Comparison of ENCODE assay signal across 13 cellular contexts in the genomic region with DNA sequence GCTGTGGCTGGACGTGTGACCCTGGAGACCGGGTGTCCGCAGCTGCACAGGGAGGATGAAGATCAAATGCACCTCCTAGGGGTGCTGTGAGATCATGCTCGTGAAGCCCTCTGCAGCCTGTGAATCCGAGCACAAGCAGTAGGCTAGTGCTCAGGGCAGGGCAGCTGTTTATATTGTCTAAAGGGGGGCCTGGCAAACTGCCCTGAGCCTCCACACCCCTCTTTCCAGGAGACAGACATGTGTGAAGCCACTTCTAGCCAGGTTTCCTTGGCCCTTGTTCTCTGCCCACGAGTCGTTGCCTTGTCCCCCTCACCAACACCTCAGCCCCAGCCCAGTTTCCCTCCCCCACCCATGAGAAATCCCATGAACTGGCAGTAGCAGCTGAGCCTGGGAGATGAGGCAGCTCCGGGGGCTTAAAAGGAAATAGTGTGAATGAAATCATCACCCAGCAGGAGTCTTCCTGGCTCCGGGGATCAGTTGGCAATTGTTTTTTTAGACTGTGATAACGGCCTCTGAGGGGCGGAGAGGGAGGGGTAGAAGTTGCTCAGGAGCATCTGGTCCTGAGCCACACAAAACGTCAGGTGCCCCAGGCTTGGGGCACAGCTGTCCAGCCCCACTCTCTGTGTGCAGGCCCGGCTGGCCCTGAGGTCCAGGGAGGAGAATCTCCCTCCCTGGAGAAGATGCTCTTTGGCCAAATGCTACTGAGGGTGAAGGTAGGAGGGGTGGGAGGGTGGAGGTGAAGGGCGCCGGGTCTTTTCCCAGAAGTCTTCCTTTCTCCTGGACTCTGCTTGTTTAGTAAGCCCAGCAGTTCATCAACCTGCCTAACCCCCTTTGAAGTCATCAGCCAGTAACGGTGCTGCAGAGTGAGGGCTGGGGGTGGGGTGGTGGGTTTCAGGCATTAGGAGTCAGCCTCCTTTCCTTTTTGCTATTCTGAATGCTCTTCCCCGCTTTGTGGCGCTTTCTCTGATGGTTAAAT. TPM values are rescaled to one million over a fixed set of nuclear protein-coding genes. Genes with fewer than 3 reads are reported as not detected.
DNase-seq lines count a peak whose midpoint lies in the region; ATAC-seq, FAIRE-seq and TF ChIP-seq lines count a peak whose summit lies in the region.
"Had no signal": no experiment of that assay in that cellular context is flagged by ENCODE, and none has a peak within 500 bp of the region (broad histone marks: within the 10 kb centered on the region; RNA-seq: fewer than 3 reads in every experiment).

No MANE protein-coding gene starts in this region.

- CTCF ChIA-PET in activated CD8-positive, alpha-beta memory T cell treated with anti-CD3 and anti-CD28 coated beads, Interleukin-2, amount 10 ng/mL, durations not matched to agents 7 days and 5 days (lab: Charles Lee): no interaction called here

- FAIRE-seq in GM12892 (lab: Jason Lieb, UNC): no peak

- no peak for TF ChIP-seq CTCF in mesothelial cell of epicardium (IDR thresholded peaks at IDR 0.05; ENCODE audit: unreplicated experiment)

- peaks cover 36% of the 10 kb centered on the region for H3K27me3 Mint-ChIP-seq in activated CD8-positive, alpha-beta memory T cell treated with anti-CD3 and anti-CD28 coated beads, Interleukin-2, amount 10 ng/mL, durations not matched to agents 7 days and 5 days
- H3K27me3 Mint-ChIP-seq in mesothelial cell of epicardium (ENCODE audit: low read depth): peaks cover 45% of the 10 kb centered on the region

- DNase-seq in COR-L47 (lab: John Stamatoyannopoulos, UW): peak; percentile 53
- peak; percentile 66 for DNase-seq in NCI-H1092 treated with DMSO at 0.1 percent for 48 hours (lab: John Stamatoyannopoulos, UW)
- DNase-seq in activated CD8-positive, alpha-beta memory T cell treated with anti-CD3 and anti-CD28 coated beads, Interleukin-2, amount 10 ng/mL, durations not matched to agents 7 days and 5 days: peak; percentile 38
- DNase-seq in mesothelial cell of epicardium (ENCODE audit: low spot score in 2 of 2, unreplicated experiment in 2 of 2): peak in 1 of 2 experiments; percentile 33
- no peak for DNase-seq in GM12892 (ENCODE audit: insufficient read length)
- no peak for DNase-seq in left cardiac atrium
- no peak for DNase-seq in kidney tubule cell (ENCODE audit: low spot score)

- no peak for TF ChIP-seq POLR2A in GM12892 (IDR thresholded peaks at IDR 0.05; ENCODE audit: low read depth, low read length)

- ATAC-seq in activated CD8-positive, alpha-beta memory T cell treated with anti-CD3 and anti-CD28 coated beads, Interleukin-2, amount 10 ng/mL, durations not matched to agents 7 days and 5 days: no peak
- ATAC-seq in left cardiac atrium: no peak
- no peak for ATAC-seq in HG03342 (IDR thresholded peaks at IDR 0.05; ENCODE audit: unreplicated experiment)

- H3K36me3 Mint-ChIP-seq in activated CD8-positive, alpha-beta memory T cell treated with anti-CD3 and anti-CD28 coated beads, Interleukin-2, amount 10 ng/mL, durations not matched to agents 7 days and 5 days: no peaks in the 10 kb centered on the region
- no peaks in the 10 kb centered on the region for H3K36me3 Mint-ChIP-seq in mesothelial cell of epicardium

- H3K4me1 Mint-ChIP-seq in activated CD8-positive, alpha-beta memory T cell treated with anti-CD3 and anti-CD28 coated beads, Interleukin-2, amount 10 ng/mL, durations not matched to agents 7 days and 5 days: peaks cover 14% of the 10 kb centered on the region
- H3K4me1 Mint-ChIP-seq in mesothelial cell of epicardium: peaks cover 17% of the 10 kb centered on the region

- H3K9me3 Mint-ChIP-seq in activated CD8-positive, alpha-beta memory T cell treated with anti-CD3 and anti-CD28 coated beads, Interleukin-2, amount 10 ng/mL, durations not matched to agents 7 days and 5 days (ENCODE audit: low read depth): no peaks in the 10 kb centered on the region
- H3K9me3 Mint-ChIP-seq in mesothelial cell of epicardium: no peaks in the 10 kb centered on the region
- H3K9me3 Mint-ChIP-seq: T-helper 1 cell treated with Interleukin-12 subunit alpha and Interleukin-12 subunit beta and Interleukin-4 antibody, amounts not matched to agents 30 μg/mL and 1 μg/mL, for 36 hours had no signal

- H3K27ac Mint-ChIP-seq in activated CD8-positive, alpha-beta memory T cell treated with anti-CD3 and anti-CD28 coated beads, Interleukin-2, amount 10 ng/mL, durations not matched to agents 7 days and 5 days: no peak overlapping the region
- H3K27ac Mint-ChIP-seq in mesothelial cell of epicardium: peak overlapping the region; percentile 27
- H3K27ac Mint-ChIP-seq: T-helper 1 cell treated with Interleukin-12 subunit alpha and Interleukin-12 subunit beta and Interleukin-4 antibody, amounts not matched to agents 30 μg/mL and 1 μg/mL, for 36 hours had no signal

- intact Hi-C loops in left cardiac atrium (cut with DNase I): no loop called here

- H3K4me3 Mint-ChIP-seq in activated CD8-positive, alpha-beta memory T cell treated with anti-CD3 and anti-CD28 coated beads, Interleukin-2, amount 10 ng/mL, durations not matched to agents 7 days and 5 days: no peak overlapping the region
- no peak overlapping the region for H3K4me3 Mint-ChIP-seq in mesothelial cell of epicardium
- H3K4me3 Mint-ChIP-seq: T-helper 1 cell treated with Interleukin-12 subunit alpha and Interleukin-12 subunit beta and Interleukin-4 antibody, amounts not matched to agents 30 μg/mL and 1 μg/mL, for 36 hours had no signal

RNA-seq across cellular contexts. Expression of a gene that starts 4.0 kb away (rescaled TPM):
- not detected for total RNA-seq in activated CD8-positive, alpha-beta memory T cell treated with anti-CD3 and anti-CD28 coated beads, Interleukin-2, amount 10 ng/mL, durations not matched to agents 7 days and 5 days
- total RNA-seq in mesothelial cell of epicardium (not detected in 3 replicates), left cardiac atrium (not detected)
- polyA plus RNA-seq in GM12892 (2012; ENCODE audit: missing spikeins): not detected
- total RNA-seq: ascending aorta, kidney epithelial cell, NCI-H460 had no signal
- polyA plus RNA-seq: esophagus had no signal

Comparison
In these comparisons a context has a peak if more than half of its experiments do, and no peak if none do; other contexts are left out.
1. DNase-seq: peak in COR-L47 (single experiment), NCI-H1092 treated with DMSO at 0.1 percent for 48 hours (single experiment) and activated CD8-positive, alpha-beta memory T cell treated with anti-CD3 and anti-CD28 coated beads, Interleukin-2, amount 10 ng/mL, durations not matched to agents 7 days and 5 days (single experiment); none in GM12892 (single experiment), left cardiac atrium (single experiment) and kidney tubule cell (single experiment).